Comparison of ENCODE assay signal across 27 cellular contexts in the genomic region with DNA sequence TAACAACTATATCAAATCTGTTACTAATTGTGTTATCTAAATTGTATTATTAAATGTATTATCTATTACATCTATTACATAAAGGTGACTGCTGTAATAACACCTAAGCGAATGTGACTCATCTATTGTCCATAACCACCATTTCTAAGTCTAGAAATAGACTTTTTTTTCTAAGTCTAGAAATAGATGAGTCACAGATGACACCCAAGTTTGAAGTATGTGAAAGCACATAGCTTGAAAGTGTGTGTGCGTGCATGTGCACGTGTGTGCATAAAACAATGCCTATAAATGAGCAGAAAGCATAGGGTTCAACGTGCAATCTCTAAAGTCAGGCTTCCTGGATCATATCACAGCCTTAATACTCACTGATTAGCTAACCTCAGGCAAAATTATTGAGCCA.
A peak's percentile ranks its signal among the peaks of the same experiment; 100 is the strongest.
DNase-seq lines count a peak whose midpoint lies in the region; ATAC-seq, FAIRE-seq and TF ChIP-seq lines count a peak whose summit lies in the region.
"Had no signal": no experiment of that assay in that cellular context is flagged by ENCODE, and none has a peak within 500 bp of the region (broad histone marks: within the 10 kb centered on the region; RNA-seq: fewer than 3 reads in every experiment).

No MANE protein-coding gene starts in this region.

- H3K27ac ChIP-seq in mammary epithelial cell (ENCODE audit: insufficient read depth, low read depth, low read length): no peak overlapping the region
- H3K27ac ChIP-seq: C4-2B, HL-60, Peyer's patch had no signal

- no peak for TF ChIP-seq CTCF in mammary epithelial cell (conservative IDR thresholded peaks at IDR 0.05 in 1 of 2, IDR thresholded peaks at IDR 0.05 in 1 of 2; ENCODE audit: extremely low read depth in 1 of 2, insufficient read depth in 1 of 2, low read depth in 1 of 2, low read length in 2 of 2)

- BruUV-seq in mammary epithelial cell (replicated peaks; lab: Mats Ljungman, UMichigan): no TSS peak

- peaks cover 3% of the 10 kb centered on the region for H3K4me1 ChIP-seq in mammary epithelial cell (ENCODE audit: insufficient read depth, low read length)
- H3K4me1 ChIP-seq: Caco-2, Peyer's patch had no signal

- peaks cover 4% of the 10 kb centered on the region for H3K9me3 ChIP-seq in mammary epithelial cell (replicated peaks; ENCODE audit: insufficient read depth, low read length)
- H3K9me3 ChIP-seq: Caco-2, Peyer's patch had no signal

- H3K79me2 ChIP-seq in mammary epithelial cell (ENCODE audit: insufficient read depth, low read length): no peaks in the 10 kb centered on the region

- intact Hi-C loops in mammary epithelial cell (cut with micrococcal nuclease): no loop called here

- no peak for ATAC-seq in HG03025 (IDR thresholded peaks at IDR 0.05; ENCODE audit: low FRiP score, unreplicated experiment)
- ATAC-seq in HG03378 (IDR thresholded peaks at IDR 0.05; ENCODE audit: unreplicated experiment): no peak
- ATAC-seq: CD8-positive, alpha-beta T cell; K562 had no signal

- CTCF ChIA-PET in mammary epithelial cell (lab: Charles Lee; ENCODE audit: low non-redundant PET): no interaction called here

- H3K4me3 ChIP-seq in mammary epithelial cell (replicated peaks in 1 of 3; ENCODE audit: insufficient read depth in 1 of 3, low read depth in 2 of 3, low read length in 3 of 3): no peak overlapping the region
- H3K4me3 ChIP-seq: K562, Peyer's patch had no signal

- H3K36me3 ChIP-seq in mammary epithelial cell (ENCODE audit: insufficient read depth, low read length): no peaks in the 10 kb centered on the region
- H3K36me3 ChIP-seq: Peyer's patch had no signal

- no peak for FAIRE-seq in RCC 7860 (lab: Jason Lieb, UNC)
- FAIRE-seq: GM12891, H1, HTR-8/SVneo, K562 had no signal

- dilution Hi-C loops in mammary epithelial cell (cut with HindIII; ENCODE audit: low sequenced_read_pairs): no loop called here

- in situ Hi-C loops in mammary epithelial cell (cut with MboI; ENCODE audit: low sequenced_read_pairs in 2 of 2): no loop called here

- no peak overlapping the region for H3K9ac ChIP-seq in mammary epithelial cell (ENCODE audit: insufficient read depth, low read length)

- H3K4me2 ChIP-seq in mammary epithelial cell (ENCODE audit: insufficient read depth, low read depth, low read length): no peak overlapping the region

- no peak overlapping the region for H2AFZ ChIP-seq in mammary epithelial cell (ENCODE audit: low read depth, low read length)

- no peaks in the 10 kb centered on the region for H4K20me1 ChIP-seq in mammary epithelial cell (ENCODE audit: insufficient read depth, low read length)

- H3K27me3 ChIP-seq in mammary epithelial cell (ENCODE audit: insufficient read depth, low read length): no peaks in the 10 kb centered on the region
- H3K27me3 ChIP-seq: Peyer's patch had no signal

- DNase-seq in HS-5 (ENCODE audit: low read depth) (peak; percentile 15), RCC 7860 (ENCODE audit: low spot score) (peak; percentile 5), mammary epithelial cell (peak; percentile 30), kidney tubule cell (ENCODE audit: low spot score) (peak; percentile 3), KG1 (lab: John Stamatoyannopoulos, UW) (no peak), Kasumi-1 (lab: John Stamatoyannopoulos, UW) (no peak)
- DNase-seq: Caco-2; CD8-positive, alpha-beta T cell; DMS79 treated with DMSO at 0.1 percent for 48 hours; GF-D8; HCEC 1CT; MM.1S; NCI-H1417; NCI-H1694; NCI-H2029 treated with DMSO at 0.1 percent for 48 hours; NCI-H2227 treated with DMSO at 0.1 percent for 48 hours; NCI-H69; Peyer's patch; SHP77 had no signal

- WGBS in mammary epithelial cell (ENCODE audit: low coverage, missing lambda C conversion rate): 55% methylated on average over 4 of the region's 4 CpGs

Comparison
In these comparisons a context has a peak if more than half of its experiments do, and no peak if none do; other contexts are left out.
1. DNase-seq: peak in HS-5 (single experiment), RCC 7860 (single experiment), mammary epithelial cell (single experiment) and kidney tubule cell (single experiment); none in KG1 (single experiment) and Kasumi-1 (0 of 2).